23 cellular contexts compared by ENCODE assay signal in the genomic region with DNA sequence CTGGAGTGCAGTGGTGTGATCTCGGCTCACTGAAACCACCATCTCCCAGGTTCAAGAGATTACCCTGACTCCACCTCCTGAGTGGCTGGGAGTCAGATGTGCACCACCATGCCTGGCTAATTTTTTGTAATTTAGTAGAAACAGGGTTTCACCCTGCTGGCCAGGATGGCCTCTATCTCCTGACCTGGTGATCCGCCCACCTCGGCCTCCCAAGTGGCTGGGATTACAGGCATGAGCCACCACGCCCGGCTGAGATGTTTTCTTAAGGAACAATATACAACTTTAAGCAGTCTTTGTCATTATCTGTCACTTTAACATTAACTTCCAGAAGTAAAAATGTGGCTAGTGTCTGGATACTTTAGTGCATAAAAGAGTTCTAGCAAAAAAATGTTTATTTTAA.
"Had no signal": no experiment of that assay in that cellular context is flagged by ENCODE, and none has a peak within 500 bp of the region (broad histone marks: within the 10 kb centered on the region; RNA-seq: fewer than 3 reads in every experiment).

No MANE protein-coding gene starts in this region.

- ATAC-seq: stimulated activated effector memory CD8-positive, alpha-beta T cell treated with anti-CD3 and anti-CD28 coated beads, Interleukin-12 subunit alpha, Interleukin-12 subunit beta, amount 100 ng/mL, for 72 hours; stimulated activated memory B cell treated with anti-CD40 and anti-IgM and Interleukin-4, amounts not matched to agents 10 μg/mL and 1 μg/mL and 100 μg/mL, for 72 hours; stimulated activated naive B cell treated with anti-CD40 and anti-IgM and Interleukin-4, amounts not matched to agents 10 μg/mL and 1 μg/mL and 100 μg/mL, for 72 hours; stimulated activated naive CD8-positive, alpha-beta T cell treated with anti-CD3 and anti-CD28 coated beads, Interleukin-15, amount 100 ng/mL, for 72 hours; stimulated activated naive CD8-positive, alpha-beta T cell treated with anti-CD3 and anti-CD28 coated beads, Interleukin-15, Interleukin-2, amounts not matched to agents 100 U/mL and 50 U/mL, for 24 hours; upper lobe of right lung had no signal

- H3K27ac Mint-ChIP-seq: stimulated activated effector memory CD8-positive, alpha-beta T cell treated with anti-CD3 and anti-CD28 coated beads, Interleukin-12 subunit alpha, Interleukin-12 subunit beta, amount 100 ng/mL, for 72 hours; stimulated activated memory B cell treated with anti-CD40 and anti-IgM and Interleukin-4, amounts not matched to agents 10 μg/mL and 1 μg/mL and 100 μg/mL, for 72 hours; stimulated activated naive B cell treated with anti-CD40 and anti-IgM and Interleukin-4, amounts not matched to agents 10 μg/mL and 1 μg/mL and 100 μg/mL, for 72 hours; stimulated activated naive CD8-positive, alpha-beta T cell treated with anti-CD3 and anti-CD28 coated beads, Interleukin-15, amount 100 ng/mL, for 72 hours; stimulated activated naive CD8-positive, alpha-beta T cell treated with anti-CD3 and anti-CD28 coated beads, Interleukin-15, Interleukin-2, amounts not matched to agents 100 ng/mL and 50 ng/mL, for 24 hours; type B pancreatic cell had no signal

- H3K4me3 Mint-ChIP-seq: stimulated activated effector memory CD8-positive, alpha-beta T cell treated with anti-CD3 and anti-CD28 coated beads, Interleukin-12 subunit alpha, Interleukin-12 subunit beta, amount 100 ng/mL, for 72 hours; stimulated activated memory B cell treated with anti-CD40 and anti-IgM and Interleukin-4, amounts not matched to agents 10 μg/mL and 1 μg/mL and 100 μg/mL, for 72 hours; stimulated activated naive B cell treated with anti-CD40 and anti-IgM and Interleukin-4, amounts not matched to agents 10 μg/mL and 1 μg/mL and 100 μg/mL, for 72 hours; stimulated activated naive CD8-positive, alpha-beta T cell treated with anti-CD3 and anti-CD28 coated beads, Interleukin-15, amount 100 ng/mL, for 72 hours; stimulated activated naive CD8-positive, alpha-beta T cell treated with anti-CD3 and anti-CD28 coated beads, Interleukin-15, Interleukin-2, amounts not matched to agents 100 ng/mL and 50 ng/mL, for 24 hours; type B pancreatic cell had no signal

- H3K36me3 Mint-ChIP-seq: stimulated activated effector memory CD8-positive, alpha-beta T cell treated with anti-CD3 and anti-CD28 coated beads, Interleukin-12 subunit alpha, Interleukin-12 subunit beta, amount 100 ng/mL, for 72 hours; stimulated activated memory B cell treated with anti-CD40 and anti-IgM and Interleukin-4, amounts not matched to agents 10 μg/mL and 1 μg/mL and 100 μg/mL, for 72 hours; stimulated activated naive B cell treated with anti-CD40 and anti-IgM and Interleukin-4, amounts not matched to agents 10 μg/mL and 1 μg/mL and 100 μg/mL, for 72 hours; type B pancreatic cell had no signal

- H3K4me1 Mint-ChIP-seq: stimulated activated effector memory CD8-positive, alpha-beta T cell treated with anti-CD3 and anti-CD28 coated beads, Interleukin-12 subunit alpha, Interleukin-12 subunit beta, amount 100 ng/mL, for 72 hours; stimulated activated memory B cell treated with anti-CD40 and anti-IgM and Interleukin-4, amounts not matched to agents 10 μg/mL and 1 μg/mL and 100 μg/mL, for 72 hours; stimulated activated naive B cell treated with anti-CD40 and anti-IgM and Interleukin-4, amounts not matched to agents 10 μg/mL and 1 μg/mL and 100 μg/mL, for 72 hours; stimulated activated naive CD8-positive, alpha-beta T cell treated with anti-CD3 and anti-CD28 coated beads, Interleukin-15, amount 100 ng/mL, for 72 hours had no signal

- H3K27me3 Mint-ChIP-seq: stimulated activated memory B cell treated with anti-CD40 and anti-IgM and Interleukin-4, amounts not matched to agents 10 μg/mL and 1 μg/mL and 100 μg/mL, for 72 hours; stimulated activated naive B cell treated with anti-CD40 and anti-IgM and Interleukin-4, amounts not matched to agents 10 μg/mL and 1 μg/mL and 100 μg/mL, for 72 hours; stimulated activated naive CD8-positive, alpha-beta T cell treated with anti-CD3 and anti-CD28 coated beads, Interleukin-15, amount 100 ng/mL, for 72 hours; stimulated activated naive CD8-positive, alpha-beta T cell treated with anti-CD3 and anti-CD28 coated beads, Interleukin-15, Interleukin-2, amounts not matched to agents 100 ng/mL and 50 ng/mL, for 24 hours had no signal

- DNase-seq: stimulated activated CD4-positive, alpha-beta T cell treated with anti-CD3 and anti-CD28 coated beads, Interleukin-2, amount 100 ng/mL, for 48 hours; stimulated activated CD4-positive, alpha-beta T cell treated with anti-CD3 and anti-CD28 coated beads, Interleukin-4, amount 100 ng/mL, for 1 hour; stimulated activated CD4-positive, alpha-beta T cell treated with anti-CD3 and anti-CD28 coated beads, Interleukin-4, amount 100 ng/mL, for 24 hours; stimulated activated CD4-positive, alpha-beta T cell treated with anti-CD3 and anti-CD28 coated beads, Interleukin-4, amount 100 ng/mL, for 4 hours; stimulated activated CD8-positive, alpha-beta memory T cell treated with anti-CD3 and anti-CD28 coated beads, Interleukin-4, amount 100 ng/mL, for 48 hours; stimulated activated naive B cell treated with anti-CD40 and anti-IgM and Interleukin-4, amounts not matched to agents 10 μg/mL and 1 μg/mL and 100 μg/mL, for 72 hours; stimulated activated naive CD4-positive, alpha-beta T cell; stimulated activated naive CD4-positive, alpha-beta T cell treated with Interleukin-2 at 50 U/mL for 16 hours; stimulated activated naive CD8-positive, alpha-beta T cell treated with anti-CD3 and anti-CD28 coated beads, Interleukin-15, amount 100 ng/mL, for 72 hours; stimulated activated naive CD8-positive, alpha-beta T cell treated with anti-CD3 and anti-CD28 coated beads, Interleukin-15, Interleukin-2, amounts not matched to agents 100 U/mL and 50 U/mL, for 24 hours; stomach; substantia nigra; testis; thyroid gland; tibial artery; transverse colon; trophoblast cell; upper lobe of right lung; uterus had no signal

- H3K9me3 Mint-ChIP-seq: type B pancreatic cell had no signal
